Comparison of ENCODE assay signal across 14 cellular contexts in genomic region chr20:50282592-50283241, GRCh38.
A peak's percentile ranks its signal among the peaks of the same experiment; 100 is the strongest.
DNase-seq lines count a peak whose midpoint lies in the region; ATAC-seq, FAIRE-seq and TF ChIP-seq lines count a peak whose summit lies in the region.
"Had no signal": no experiment of that assay in that cellular context is flagged by ENCODE, and none has a peak within 500 bp of the region (broad histone marks: within the 10 kb centered on the region; RNA-seq: fewer than 3 reads in every experiment).

No MANE protein-coding gene starts in this region.

- H3K27ac Mint-ChIP-seq in natural killer cell treated with Interleukin-12 subunit alpha and Interleukin-12 subunit beta and Interleukin-15 and Interleukin-18, amount 100 ng/mL, for 72 hours = peak overlapping the region; percentile 67 to 79
- peak overlapping the region in 1 of 2 donors; percentile 29 for H3K27ac Mint-ChIP-seq in natural killer cell
- H3K27ac Mint-ChIP-seq: activated T-helper 17 cell treated with anti-CD3 and anti-CD28 coated beads, Interleukin-2, amount 50 U/mL, for 72 hours had no signal

- intact Hi-C loops in natural killer cell (cut with micrococcal nuclease) = no loop called here
- intact Hi-C loops in K562 (cut with micrococcal nuclease) = no loop called here
- intact Hi-C loops in psoas muscle (cut with DNase I) = loop anchor here in 1 of 2 donors (5.0 kb wide), 1 partner anchor 180 kb away; no protein-coding TSS in a partner anchor
- intact Hi-C loops in OCI-LY7 (cut with micrococcal nuclease; ENCODE audit: unreplicated experiment) = no loop called here

- no peak overlapping the region for H3K4me3 ChIP-seq in K562
- no peak overlapping the region for H3K4me3 ChIP-seq in psoas muscle
- no peak overlapping the region for H3K4me3 ChIP-seq in OCI-LY7 (ENCODE audit: low read depth, low read length, poor library complexity, severe bottlenecking)
- H3K4me3 ChIP-seq: dorsolateral prefrontal cortex had no signal

- H4K20me1 ChIP-seq in K562 (replicated peaks; ENCODE audit: control insufficient read depth, insufficient read depth, low read length) (no peaks in the 10 kb centered on the region), OCI-LY7 (ENCODE audit: insufficient read depth, low read length) (no peaks in the 10 kb centered on the region)

- no peaks in the 10 kb centered on the region for H3K9me2 ChIP-seq in OCI-LY7 (ENCODE audit: insufficient read depth, low read length)

- H3K4me1 Mint-ChIP-seq in natural killer cell treated with Interleukin-12 subunit alpha and Interleukin-12 subunit beta and Interleukin-15 and Interleukin-18, amount 100 ng/mL, for 72 hours (ENCODE audit: low read depth in 2 of 2) = peaks cover 38 to 40% of the 10 kb centered on the region in 2 donors
- peaks cover 9 to 29% of the 10 kb centered on the region in 2 donors for H3K4me1 Mint-ChIP-seq in natural killer cell

- peaks cover under 1% of the 10 kb centered on the region for H3K36me3 Mint-ChIP-seq in natural killer cell treated with Interleukin-12 subunit alpha and Interleukin-12 subunit beta and Interleukin-15 and Interleukin-18, amount 100 ng/mL, for 72 hours
- H3K36me3 Mint-ChIP-seq in natural killer cell = no peaks in the 10 kb centered on the region

- FAIRE-seq in K562 (lab: Jason Lieb, UNC) = no peak
- FAIRE-seq: astrocyte had no signal

- peak overlapping the region in 1 of 2 experiments; percentile 82; a peak in 2 of 4 replicates for H3K9ac ChIP-seq in K562 (ENCODE audit: insufficient read depth in 1 of 2, low read depth in 2 of 2, low read length in 2 of 2)

- in situ Hi-C loops in K562 (cut with MboI) = no loop called here

- TF ChIP-seq RAD21 in K562 (CRISPR knock-in tag; conservative IDR thresholded peaks at IDR 0.05 in 1 of 2, IDR thresholded peaks at IDR 0.05 in 1 of 2) = peak; percentile 14 to 40; a peak in 1 of 4 replicates

- peak overlapping the region; percentile 77 for H2AFZ ChIP-seq in K562 (ENCODE audit: low read depth, low read length)
- H2AFZ ChIP-seq in OCI-LY7 (ENCODE audit: low read length) = no peak overlapping the region

- WGBS in K562 (ENCODE audit: insufficient coverage, low coverage, missing lambda C conversion rate) = 35% methylated on average over 16 of the region's 17 CpGs
- WGBS in psoas muscle, 3 donors = 79 to 83% (median 82%) methylated on average over 17 of the region's 17 CpGs

- H3K27me3 ChIP-seq in K562 (ENCODE audit: control insufficient read depth in 2 of 2, insufficient read depth in 2 of 2, low read length in 2 of 2) (no peaks in the 10 kb centered on the region; a peak in 1 of 5 replicates), psoas muscle (ENCODE audit: insufficient read depth in 3 of 3, low read length in 2 of 3) (no peaks in the 10 kb centered on the region)
- H3K27me3 ChIP-seq: dorsolateral prefrontal cortex had no signal

- no peaks in the 10 kb centered on the region for H3K79me2 ChIP-seq in K562 (ENCODE audit: control insufficient read depth, insufficient read depth, low read length)
- H3K79me2 ChIP-seq in OCI-LY7 (ENCODE audit: insufficient read depth, low read depth, low read length) = no peaks in the 10 kb centered on the region

- TF ChIP-seq CTCF in natural killer cell (IDR thresholded peaks at IDR 0.05) = no peak
- TF ChIP-seq CTCF in K562 (IDR thresholded peaks at IDR 0.05 in 2 of 3, conservative IDR thresholded peaks at IDR 0.05 in 1 of 3; ENCODE audit: insufficient read depth in 2 of 3, low read depth in 1 of 3, low read length in 3 of 3) = peak in 2 of 3 experiments; percentile 42 to 49; a peak in 4 of 6 replicates
- no peak for TF ChIP-seq CTCF in psoas muscle (IDR thresholded peaks at IDR 0.05)
- TF ChIP-seq CTCF in OCI-LY7 (conservative IDR thresholded peaks at IDR 0.05; ENCODE audit: low read length) = no peak

- CTCF ChIA-PET in K562 (lab: Yijun Ruan, JAX; ENCODE audit: low intra/inter-chr PET ratio) = no interaction called here
- CTCF ChIA-PET in OCI-LY7 (lab: Charles Lee; ENCODE audit: unreplicated experiment) = no interaction called here

- TF ChIP-seq EP300 in K562 (IDR thresholded peaks at IDR 0.05; ENCODE audit: low read length) = no peak

- no peak for ATAC-seq in natural killer cell treated with Interleukin-12 subunit alpha and Interleukin-12 subunit beta and Interleukin-15 and Interleukin-18, amount 100 ng/mL, for 72 hours
- ATAC-seq in natural killer cell (no peak), K562 (peak; percentile 46), psoas muscle (no peak)
- ATAC-seq: activated T-helper 17 cell treated with anti-CD3 and anti-CD28 coated beads, Interleukin-2, amount 50 U/mL, for 72 hours had no signal

- TF ChIP-seq POLR2A in K562 (conservative IDR thresholded peaks at IDR 0.05) = no peak

- POLR2A ChIA-PET in K562 (lab: Yijun Ruan, JAX) = interaction anchor here (0.6 to 1.6 kb wide), 6 partner anchors 10 to 105 kb away, joined by 3 to 9 read pairs (median 4); partner anchors contain the start of gene CEBPB
- POLR2A ChIA-PET in OCI-LY7 (lab: Charles Lee) = no interaction called here

- H3K4me3 Mint-ChIP-seq in natural killer cell treated with Interleukin-12 subunit alpha and Interleukin-12 subunit beta and Interleukin-15 and Interleukin-18, amount 100 ng/mL, for 72 hours = peak overlapping the region; percentile 46
- no peak overlapping the region for H3K4me3 Mint-ChIP-seq in natural killer cell
- H3K4me3 Mint-ChIP-seq: activated T-helper 17 cell treated with anti-CD3 and anti-CD28 coated beads, Interleukin-2, amount 50 U/mL, for 72 hours had no signal

- DNase-seq in natural killer cell treated with Interleukin-12 subunit alpha and Interleukin-12 subunit beta and Interleukin-15 and Interleukin-18, amount 100 ng/mL, for 72 hours (ENCODE audit: low spot score) = no peak
- DNase-seq in natural killer cell = no peak
- peak in 2 of 4 experiments; percentile 43 to 45 for DNase-seq in K562 (ENCODE audit: extremely low read depth in 1 of 4, low spot score in 3 of 4)
- peak in 1 of 2 donors; percentile 20 for DNase-seq in psoas muscle
- no peak for DNase-seq in stimulated activated CD4-positive, alpha-beta T cell treated with anti-CD3 and anti-CD28 coated beads, Interleukin-2, amount 100 ng/mL, for 24 hours
- DNase-seq in activated gamma-delta T cell treated with Interleukin-2 at 50 U/mL for 16 hours = no peak
- DNase-seq in OCI-LY7 (ENCODE audit: low spot score) = no peak
- DNase-seq in NCI-H2227 treated with DMSO at 0.1 percent for 48 hours (lab: John Stamatoyannopoulos, UW) = no peak
- DNase-seq: dorsolateral prefrontal cortex, midbrain, NCI-H2081, NCI-H526 had no signal

- H3K4me2 ChIP-seq in K562 (ENCODE audit: insufficient read depth, low read length) (no peak overlapping the region; the same call in 1 of the 2 replicates), OCI-LY7 (ENCODE audit: low read length) (no peak overlapping the region)

- H3K36me3 ChIP-seq in K562 (ENCODE audit: control insufficient read depth, insufficient read depth, low read length) (no peaks in the 10 kb centered on the region; the same call in 2 of the 3 replicates), psoas muscle (ENCODE audit: insufficient read depth in 1 of 2, low read depth in 1 of 2) (no peaks in the 10 kb centered on the region), OCI-LY7 (ENCODE audit: insufficient read depth, low read length) (no peaks in the 10 kb centered on the region)

- H3K27ac ChIP-seq in K562 (ENCODE audit: extremely low read depth, low read depth, low read length) (no peak overlapping the region; the same call in 2 of the 3 replicates), psoas muscle (peak overlapping the region; percentile 82), OCI-LY7 (ENCODE audit: low read depth, low read length, poor library complexity, severe bottlenecking) (no peak overlapping the region)

- H3K4me1 ChIP-seq in K562 (replicated peaks in 1 of 2; ENCODE audit: control insufficient read depth in 2 of 2, insufficient read depth in 2 of 2, low read length in 2 of 2) (peaks cover 36 to 58% of the 10 kb centered on the region in 2 experiments), psoas muscle (peaks cover 59% of the 10 kb centered on the region), OCI-LY7 (ENCODE audit: insufficient read depth, low read length, poor library complexity, severe bottlenecking) (peaks cover 22% of the 10 kb centered on the region)

- H3K9me1 ChIP-seq in K562 (ENCODE audit: control insufficient read depth, insufficient read depth, low read length) = peaks cover 3% of the 10 kb centered on the region

- BruUV-seq in K562 (replicated peaks; lab: Mats Ljungman, UMichigan) (no TSS peak), OCI-LY7 (replicated peaks; lab: Mats Ljungman, UMichigan) (no TSS peak)

- peaks cover 15 to 23% of the 10 kb centered on the region in 2 donors for H3K27me3 Mint-ChIP-seq in natural killer cell treated with Interleukin-12 subunit alpha and Interleukin-12 subunit beta and Interleukin-15 and Interleukin-18, amount 100 ng/mL, for 72 hours
- H3K27me3 Mint-ChIP-seq in natural killer cell (ENCODE audit: low read depth in 2 of 2) = peaks cover 30 to 45% of the 10 kb centered on the region in 2 donors

- H3K9me3 Mint-ChIP-seq in natural killer cell treated with Interleukin-12 subunit alpha and Interleukin-12 subunit beta and Interleukin-15 and Interleukin-18, amount 100 ng/mL, for 72 hours = no peaks in the 10 kb centered on the region
- no peaks in the 10 kb centered on the region for H3K9me3 Mint-ChIP-seq in natural killer cell
- H3K9me3 Mint-ChIP-seq: activated T-helper 17 cell treated with anti-CD3 and anti-CD28 coated beads, Interleukin-2, amount 50 U/mL, for 72 hours had no signal

- H3K9me3 ChIP-seq in K562 (replicated peaks; ENCODE audit: control insufficient read depth, insufficient read depth, low read depth, low read length) (no peaks in the 10 kb centered on the region), psoas muscle (no peaks in the 10 kb centered on the region), OCI-LY7 (ENCODE audit: low read length) (no peaks in the 10 kb centered on the region)

TF ChIP-seq in K562, 482 proteins besides CTCF, POLR2A, EP300 and RAD21 (continues in another document):
- TF ChIP-seq ATF7 (IDR thresholded peaks at IDR 0.05) (peak; percentile 31; the same call in 1 of the 2 replicates), MAZ (CRISPR knock-in tag; conservative IDR thresholded peaks at IDR 0.05 in 1 of 2, IDR thresholded peaks at IDR 0.05 in 1 of 2) (0 out of 4 replicates have a peak, but pooled peaks of 1 of the 2 experiments have one; percentile 44)

Comparison
In these comparisons a context has a peak if more than half of its experiments do, and no peak if none do; other contexts are left out.
1. CTCF ChIP-seq: peak in K562 (2 of 3); none in natural killer cell (single experiment), psoas muscle (single experiment) and OCI-LY7 (single experiment).